10 cellular contexts compared by ENCODE assay signal in genomic region chr4:15995826-15996225, GRCh38. TPM values are rescaled to one million over a fixed set of nuclear protein-coding genes. Genes with fewer than 3 reads are reported as not detected.
"Had no signal": no experiment of that assay in that cellular context is flagged by ENCODE, and none has a peak within 500 bp of the region (broad histone marks: within the 10 kb centered on the region; RNA-seq: fewer than 3 reads in every experiment).

No MANE protein-coding gene starts in this region.

- H3K27ac Mint-ChIP-seq: HFFc6 had no signal

- H3K4me1 ChIP-seq: HAP-1 had no signal

- H3K9me3 Mint-ChIP-seq: HFFc6, IgD-negative memory B cell had no signal

- H3K27ac ChIP-seq: GM23248, HL-60 had no signal

- H3K4me3 ChIP-seq: GM23248, HAP-1 had no signal

- H3K36me3 Mint-ChIP-seq: IgD-negative memory B cell had no signal

- H3K36me3 ChIP-seq: HAP-1 had no signal

- ATAC-seq: HCT116, HepG2 had no signal

- H3K27me3 Mint-ChIP-seq: IgD-negative memory B cell had no signal

- H3K4me1 Mint-ChIP-seq: IgD-negative memory B cell had no signal

- H3K9me3 ChIP-seq: HAP-1 had no signal

- H3K4me3 Mint-ChIP-seq: HFFc6, IgD-negative memory B cell had no signal

- DNase-seq: GM23248, GOT3, H7, HFFc6 had no signal

RNA-seq across cellular contexts. Expression of gene FGFBP2, which starts 32.9 kb away (rescaled TPM):
- total RNA-seq: GM23248, H7, HepG2, HFFc6, HT1080 had no signal

RNA-seq across cellular contexts. Expression of gene FGFBP1, which starts 57.3 kb away (rescaled TPM):
- total RNA-seq: GM23248, H7, HepG2, HFFc6 had no signal
